ENCODE assay signal across 26 cellular contexts in genomic region chr6:168416531-168416930, GRCh38. TPM values are rescaled to one million over a fixed set of nuclear protein-coding genes. Genes with fewer than 3 reads are reported as not detected.
"Had no signal": no experiment of that assay in that cellular context is flagged by ENCODE, and none has a peak within 500 bp of the region (broad histone marks: within the 10 kb centered on the region; RNA-seq: fewer than 3 reads in every experiment).

No MANE protein-coding gene starts in this region.

- H3K9me3 ChIP-seq: left lung, lower lobe of right lung, psoas muscle, sigmoid colon, spleen, suprapubic skin, tibial nerve, uterus had no signal

- H3K27ac ChIP-seq: left lung, lower lobe of right lung, neural progenitor cell, parathyroid adenoma, psoas muscle, spleen, suprapubic skin, tibial nerve had no signal

- H3K36me3 Mint-ChIP-seq: immature natural killer cell, mesothelial cell of epicardium, naive B cell, natural killer cell, neural progenitor cell, type B pancreatic cell had no signal

- H3K4me2 ChIP-seq: neural progenitor cell had no signal

- H3K4me3 Mint-ChIP-seq: immature natural killer cell; mesothelial cell of epicardium; naive B cell; natural killer cell; nephron progenitor cell; neural progenitor cell; stimulated activated effector memory CD8-positive, alpha-beta T cell treated with anti-CD3 and anti-CD28 coated beads, Interleukin-12 subunit alpha, Interleukin-12 subunit beta, amount 100 ng/mL, for 72 hours; stimulated activated naive CD8-positive, alpha-beta T cell treated with anti-CD3 and anti-CD28 coated beads, Interleukin-15, Interleukin-2, amounts not matched to agents 100 ng/mL and 50 ng/mL, for 24 hours; type B pancreatic cell had no signal

- H3K36me3 ChIP-seq: left lung, lower lobe of right lung, neural progenitor cell, sigmoid colon, spleen, suprapubic skin, tibial nerve, uterus had no signal

- H3K4me1 Mint-ChIP-seq: immature natural killer cell; naive B cell; natural killer cell; stimulated activated effector memory CD8-positive, alpha-beta T cell treated with anti-CD3 and anti-CD28 coated beads, Interleukin-12 subunit alpha, Interleukin-12 subunit beta, amount 100 ng/mL, for 72 hours had no signal

- H3K27me3 ChIP-seq: neural progenitor cell, sigmoid colon, suprapubic skin, tibial nerve, uterus had no signal

- DNase-seq: hypothalamus; immature natural killer cell; left colon; lower lobe of right lung; mammary epithelial cell; mesenchymal stem cell; naive B cell; natural killer cell; nephron progenitor cell; sigmoid colon; small intestine; spleen; stimulated activated CD4-positive, alpha-beta T cell treated with anti-CD3 and anti-CD28 coated beads, Interleukin-4, amount 100 ng/mL, for 24 hours; stimulated activated naive CD4-positive, alpha-beta T cell had no signal

- H3K4me3 ChIP-seq: left lung, lower lobe of right lung, neural progenitor cell, psoas muscle, sigmoid colon, spleen, suprapubic skin, tibial nerve, uterus had no signal

- H3K4me1 ChIP-seq: neural progenitor cell, parathyroid adenoma, psoas muscle, spleen, uterus had no signal

- H3K27me3 Mint-ChIP-seq: stimulated activated naive CD8-positive, alpha-beta T cell treated with anti-CD3 and anti-CD28 coated beads, Interleukin-15, Interleukin-2, amounts not matched to agents 100 ng/mL and 50 ng/mL, for 24 hours had no signal

- H3K9ac ChIP-seq: neural progenitor cell, parathyroid adenoma had no signal

- H2AFZ ChIP-seq: neural progenitor cell, parathyroid adenoma had no signal

- H3K27ac Mint-ChIP-seq: mesothelial cell of epicardium; natural killer cell; nephron progenitor cell; neural progenitor cell; stimulated activated effector memory CD8-positive, alpha-beta T cell treated with anti-CD3 and anti-CD28 coated beads, Interleukin-12 subunit alpha, Interleukin-12 subunit beta, amount 100 ng/mL, for 72 hours; stimulated activated naive CD8-positive, alpha-beta T cell treated with anti-CD3 and anti-CD28 coated beads, Interleukin-15, Interleukin-2, amounts not matched to agents 100 ng/mL and 50 ng/mL, for 24 hours; type B pancreatic cell had no signal

- H3K9me3 Mint-ChIP-seq: immature natural killer cell; mesothelial cell of epicardium; natural killer cell; nephron progenitor cell; neural progenitor cell; stimulated activated effector memory CD8-positive, alpha-beta T cell treated with anti-CD3 and anti-CD28 coated beads, Interleukin-12 subunit alpha, Interleukin-12 subunit beta, amount 100 ng/mL, for 72 hours; stimulated activated naive CD8-positive, alpha-beta T cell treated with anti-CD3 and anti-CD28 coated beads, Interleukin-15, Interleukin-2, amounts not matched to agents 100 ng/mL and 50 ng/mL, for 24 hours; type B pancreatic cell had no signal

- ATAC-seq: left lung; natural killer cell; stimulated activated effector memory CD8-positive, alpha-beta T cell treated with anti-CD3 and anti-CD28 coated beads, Interleukin-12 subunit alpha, Interleukin-12 subunit beta, amount 100 ng/mL, for 72 hours had no signal

RNA-seq across cellular contexts. Expression of gene SMOC2, which starts 24.5 kb away (rescaled TPM):
- total RNA-seq: mammary epithelial cell, mononuclear cell, natural killer cell had no signal
- polyA plus RNA-seq: immature natural killer cell, mammary epithelial cell had no signal
